ENCODE assay signal across 8 cellular contexts in the genomic region with DNA sequence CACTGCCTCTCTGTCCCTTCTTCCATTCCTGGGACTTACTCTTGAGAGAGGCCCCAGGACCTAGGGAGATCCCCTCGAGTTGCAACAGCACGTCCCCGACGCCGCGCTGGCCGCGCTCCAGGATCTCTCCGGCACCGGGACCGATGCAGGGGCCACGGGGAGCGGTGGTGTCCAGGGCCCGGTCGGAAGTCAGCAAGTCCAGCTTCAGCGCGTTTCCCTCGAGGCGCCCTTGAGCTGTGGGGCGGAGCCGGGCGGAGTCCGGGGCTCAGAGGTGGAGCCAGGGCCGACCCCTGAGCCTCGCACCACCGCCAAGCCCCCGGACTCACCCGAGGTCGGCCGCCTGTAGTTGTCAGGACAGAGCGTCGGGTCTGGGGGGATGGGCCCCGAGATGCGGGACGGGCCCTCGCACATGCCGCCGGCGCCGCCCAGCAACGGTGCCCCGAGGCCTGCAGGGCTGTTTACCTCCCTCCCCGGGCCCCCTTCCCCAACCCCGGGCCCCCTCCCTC. TPM values are rescaled to one million over a fixed set of nuclear protein-coding genes. Genes with fewer than 3 reads are reported as not detected.
DNase-seq lines count a peak whose midpoint lies in the region; ATAC-seq, FAIRE-seq and TF ChIP-seq lines count a peak whose summit lies in the region.

No MANE protein-coding gene starts in this region.

- H3K27me3 ChIP-seq in pancreas, result no peaks in the 10 kb centered on the region

- FAIRE-seq in pancreas (lab: Jason Lieb, UNC), result no peak

- ATAC-seq in GM21529 (IDR thresholded peaks at IDR 0.05; ENCODE audit: unreplicated experiment) (peak; percentile 2), T-helper 17 cell (peak; percentile 3), pancreas (peak; percentile 18 to 38 (median 30)), GM18519 (IDR thresholded peaks at IDR 0.05; ENCODE audit: low FRiP score, unreplicated experiment) (no peak)

- peak overlapping the region; percentile 93 for H3K4me3 Mint-ChIP-seq in T-helper 17 cell

- peaks cover 31 to 39% (median 35%) of the 10 kb centered on the region in 3 donors for H3K4me1 ChIP-seq in pancreas

- H3K36me3 ChIP-seq in pancreas, result no peaks in the 10 kb centered on the region

- H3K27ac Mint-ChIP-seq in T-helper 17 cell, result peak overlapping the region; percentile 74

- no peaks in the 10 kb centered on the region for H3K36me3 Mint-ChIP-seq in T-helper 17 cell (ENCODE audit: low read depth)

- WGBS in pancreas, 2 donors, result 0 to 1% methylated on average over 23 to 44 of the region's 44 CpGs

- peaks cover 28% of the 10 kb centered on the region for H3K4me1 Mint-ChIP-seq in T-helper 17 cell

- H3K9me3 ChIP-seq in T-helper 17 cell (ENCODE audit: control insufficient read depth, low read length, poor library complexity, severe bottlenecking) (no peaks in the 10 kb centered on the region), pancreas (no peaks in the 10 kb centered on the region)

- intact Hi-C loops in pancreas (cut with DNase I), result loop anchor here in 1 of 3 donors (10.0 kb wide), 1 partner anchor 141 kb away; a partner anchor contains a TSS

- peak overlapping the region; percentile 71 to 93 (median 83) for H3K27ac ChIP-seq in pancreas

- TF ChIP-seq CTCF in fibroblast of pulmonary artery (IDR thresholded peaks at IDR 0.05; ENCODE audit: low read length, missing control alignments), result no peak
- no peak for TF ChIP-seq CTCF in pancreas (IDR thresholded peaks at IDR 0.05)

- H3K27me3 Mint-ChIP-seq in T-helper 17 cell, result no peaks in the 10 kb centered on the region

- H3K4me3 ChIP-seq in fibroblast of pulmonary artery (replicated peaks; ENCODE audit: low read depth, low read length), result peak overlapping the region; percentile 63
- peak overlapping the region; percentile 83 to 94 (median 87) for H3K4me3 ChIP-seq in pancreas

- DNase-seq in AML-193 (lab: John Stamatoyannopoulos, UW) (peak; percentile 6 to 21), T-helper 17 cell (no peak), fibroblast of pulmonary artery (ENCODE audit: low read depth) (peak; percentile 39), pancreas (peak; percentile 67 to 93 (median 77)), putamen (ENCODE audit: low spot score) (no peak)
- DNase-seq in activated CD4-positive, alpha-beta T cell treated with anti-CD3 and anti-CD28 coated beads for 48 hours, result no peak

RNA-seq across cellular contexts. Expression of a gene that starts 0.5 kb away (rescaled TPM):
- total RNA-seq in T-helper 17 cell (1 to 10 TPM; 6.1 to 6.8 TPM), pancreas (10 to 100 TPM; 24.3 to 60.1 (median 44.2) TPM)
- 100 to 1,000 TPM; 150 to 171 TPM for polyA plus RNA-seq in pancreas

RNA-seq across cellular contexts. Expression of a gene that starts 0.5 kb away (rescaled TPM):
- total RNA-seq in T-helper 17 cell (1 to 10 TPM; 2.9 to 5.1 TPM), pancreas (1 to 10 TPM; 1.4 to 4.1 (median 2.4) TPM)
- 1 to 10 TPM; 5.7 to 7.6 TPM for polyA plus RNA-seq in pancreas

RNA-seq across cellular contexts. Expression of a gene that starts 5.3 kb away (rescaled TPM):
- total RNA-seq in T-helper 17 cell (1 to 10 TPM; 6.3 to 7.9 TPM), pancreas (10 to 100 TPM in 4 of 6 donors, 1 to 10 TPM in 2; 8.6 to 18.2 (median 15.7) TPM)
- 10 to 100 TPM; 11.6 to 14.3 TPM for polyA plus RNA-seq in pancreas

RNA-seq across cellular contexts. Expression of a gene that starts 6.0 kb away (rescaled TPM):
- 10 to 100 TPM; 29.5 to 38.7 TPM for total RNA-seq in T-helper 17 cell
- 10 to 100 TPM in 2 of 6 donors, 1 to 10 TPM in 4; 6.6 to 10.8 (median 9.7) TPM for total RNA-seq in pancreas
- 10 to 100 TPM; 16.9 to 29.0 TPM for polyA plus RNA-seq in pancreas

RNA-seq across cellular contexts. Expression of a gene that starts 21.1 kb away (rescaled TPM):
- total RNA-seq in T-helper 17 cell (100 to 1,000 TPM; 144 to 145 TPM), pancreas (1 to 10 TPM in 5 of 6 donors, under 1 TPM in 1; 0.75 to 2.3 (median 1.3) TPM)
- 1 to 10 TPM; 2.5 to 4.3 TPM for polyA plus RNA-seq in pancreas

Comparison
In these comparisons a context has a peak if more than half of its experiments do, and no peak if none do; other contexts are left out.
1. DNase-seq: peak in AML-193 (2 of 2), fibroblast of pulmonary artery (single experiment) and pancreas (6 of 6); none in T-helper 17 cell (0 of 3), putamen (single experiment) and activated CD4-positive, alpha-beta T cell treated with anti-CD3 and anti-CD28 coated beads for 48 hours (single experiment).